12 cellular contexts compared by ENCODE assay signal in genomic region chr3:59540696-59541095, GRCh38.
DNase-seq lines count a peak whose midpoint lies in the region; ATAC-seq and TF ChIP-seq lines count a peak whose summit lies in the region.
"Had no signal": no experiment of that assay in that cellular context is flagged by ENCODE, and none has a peak within 500 bp of the region (broad histone marks: within the 10 kb centered on the region; RNA-seq: fewer than 3 reads in every experiment).

No MANE protein-coding gene starts in this region.

- H3K4me3 ChIP-seq in mammary epithelial cell (replicated peaks in 1 of 3; ENCODE audit: insufficient read depth in 1 of 3, low read depth in 2 of 3, low read length in 3 of 3) = no peak overlapping the region
- H3K4me3 ChIP-seq in SJSA1 = no peak overlapping the region
- H3K4me3 ChIP-seq in vagina = no peak overlapping the region
- no peak overlapping the region for H3K4me3 ChIP-seq in esophagus squamous epithelium
- no peak overlapping the region for H3K4me3 ChIP-seq in BE2C (ENCODE audit: low read depth, low read length)
- H3K4me3 ChIP-seq: lung had no signal

- TF ChIP-seq CTCF in MCF 10A (IDR thresholded peaks at IDR 0.05; ENCODE audit: unreplicated experiment) = no peak
- no peak for TF ChIP-seq CTCF in mammary epithelial cell (conservative IDR thresholded peaks at IDR 0.05 in 1 of 2, IDR thresholded peaks at IDR 0.05 in 1 of 2; ENCODE audit: extremely low read depth in 1 of 2, insufficient read depth in 1 of 2, low read depth in 1 of 2, low read length in 2 of 2)
- TF ChIP-seq CTCF in vagina (IDR thresholded peaks at IDR 0.05) = no peak
- TF ChIP-seq CTCF in esophagus squamous epithelium (IDR thresholded peaks at IDR 0.05) = no peak
- TF ChIP-seq CTCF in BE2C (IDR thresholded peaks at IDR 0.05; ENCODE audit: low read depth, low read length) = no peak

- no peaks in the 10 kb centered on the region for H3K27me3 Mint-ChIP-seq in MCF 10A (ENCODE audit: insufficient read depth, unreplicated experiment)
- H3K27me3 Mint-ChIP-seq: B cell had no signal

- TF ChIP-seq POLR2A in vagina (IDR thresholded peaks at IDR 0.05) (no peak), esophagus squamous epithelium (IDR thresholded peaks at IDR 0.05) (no peak)

- intact Hi-C loops in MCF 10A (cut with micrococcal nuclease) = no loop called here
- intact Hi-C loops in mammary epithelial cell (cut with micrococcal nuclease) = no loop called here
- intact Hi-C loops in vagina (cut with DNase I) = no loop called here
- intact Hi-C loops in esophagus squamous epithelium (cut with DNase I) = no loop called here

- H3K9me3 ChIP-seq in mammary epithelial cell (replicated peaks; ENCODE audit: insufficient read depth, low read length) (no peaks in the 10 kb centered on the region), SJSA1 (replicated peaks) (no peaks in the 10 kb centered on the region), vagina (no peaks in the 10 kb centered on the region), esophagus squamous epithelium (no peaks in the 10 kb centered on the region), BE2C (no peaks in the 10 kb centered on the region)

- H3K27me3 ChIP-seq in mammary epithelial cell (ENCODE audit: insufficient read depth, low read length) (no peaks in the 10 kb centered on the region), SJSA1 (replicated peaks) (no peaks in the 10 kb centered on the region), vagina (no peaks in the 10 kb centered on the region), esophagus squamous epithelium (no peaks in the 10 kb centered on the region), BE2C (no peaks in the 10 kb centered on the region)

- in situ Hi-C loops in mammary epithelial cell (cut with MboI; ENCODE audit: low sequenced_read_pairs in 2 of 2) = no loop called here

- DNase-seq in MCF 10A (ENCODE audit: unreplicated experiment) (no peak), mammary epithelial cell (no peak), SJSA1 (ENCODE audit: low read depth in 1 of 2, low spot score in 2 of 2) (no peak), vagina (ENCODE audit: extremely low spot score in 2 of 2) (no peak), esophagus squamous epithelium (lab: John Stamatoyannopoulos, UW) (no peak), GF-D8 (lab: John Stamatoyannopoulos, UW) (no peak), BE2C (no peak)
- DNase-seq: NCI-H1048 had no signal

- H3K36me3 Mint-ChIP-seq in MCF 10A (ENCODE audit: insufficient read depth, unreplicated experiment) = peaks cover 6% of the 10 kb centered on the region

- H3K4me3 Mint-ChIP-seq in MCF 10A (ENCODE audit: unreplicated experiment) = peak overlapping the region; percentile 38
- H3K4me3 Mint-ChIP-seq: B cell had no signal

- POLR2A ChIA-PET in MCF 10A (lab: Yijun Ruan, JAX) = interaction anchor here (0.7 kb wide), 2 partner anchors 15 to 124 kb away, joined by 3 read pairs; no protein-coding TSS in a partner anchor

- peak overlapping the region; percentile 4 for H3K27ac Mint-ChIP-seq in MCF 10A (ENCODE audit: low read depth, unreplicated experiment)
- H3K27ac Mint-ChIP-seq: activated T-helper 2 cell treated with anti-CD3 and anti-CD28 coated beads, Interferon-gamma antibody, Interleukin-2, Interleukin-4, amounts not matched to agents 10 μg/mL and 5 μg/mL and 100 μg/mL, durations not matched to agents 14 hours and 24 hours and 36 hours; B cell had no signal

- ATAC-seq in HG02759 (IDR thresholded peaks at IDR 0.05; ENCODE audit: unreplicated experiment) = peak; percentile 89

- 91% methylated on average over 5 of the region's 5 CpGs for WGBS in mammary epithelial cell (ENCODE audit: low coverage, missing lambda C conversion rate)
- 64 to 84% methylated on average over 5 of the region's 5 CpGs for WGBS in esophagus squamous epithelium, 2 donors

- H3K9ac ChIP-seq in mammary epithelial cell (ENCODE audit: insufficient read depth, low read length) = no peak overlapping the region

- dilution Hi-C loops in mammary epithelial cell (cut with HindIII; ENCODE audit: low sequenced_read_pairs) = no loop called here

- BruUV-seq in MCF 10A (replicated peaks; lab: Mats Ljungman, UMichigan) (no TSS peak), mammary epithelial cell (replicated peaks; lab: Mats Ljungman, UMichigan) (no TSS peak)

- H3K27ac ChIP-seq in mammary epithelial cell (ENCODE audit: insufficient read depth, low read depth, low read length) (no peak overlapping the region), SJSA1 (peak overlapping the region; percentile 63), vagina (no peak overlapping the region), esophagus squamous epithelium (no peak overlapping the region)

- H3K4me2 ChIP-seq in mammary epithelial cell (ENCODE audit: insufficient read depth, low read depth, low read length) = no peak overlapping the region

- peaks cover 22% of the 10 kb centered on the region for H3K4me1 Mint-ChIP-seq in MCF 10A (ENCODE audit: insufficient read depth, unreplicated experiment)

- H2AFZ ChIP-seq in mammary epithelial cell (ENCODE audit: low read depth, low read length) = no peak overlapping the region

- H4K20me1 ChIP-seq in mammary epithelial cell (ENCODE audit: insufficient read depth, low read length) = no peaks in the 10 kb centered on the region

- no peaks in the 10 kb centered on the region for H3K79me2 ChIP-seq in mammary epithelial cell (ENCODE audit: insufficient read depth, low read length)

- H3K4me1 ChIP-seq in mammary epithelial cell (ENCODE audit: insufficient read depth, low read length) (peaks cover 5% of the 10 kb centered on the region), SJSA1 (replicated peaks) (peaks cover 41% of the 10 kb centered on the region), vagina (no peaks in the 10 kb centered on the region), esophagus squamous epithelium (peaks cover 0 to 7% (median 0%) of the 10 kb centered on the region in 3 donors), BE2C (no peaks in the 10 kb centered on the region)

- no peaks in the 10 kb centered on the region for H3K9me3 Mint-ChIP-seq in MCF 10A (ENCODE audit: unreplicated experiment)
- H3K9me3 Mint-ChIP-seq: activated T-helper 2 cell treated with anti-CD3 and anti-CD28 coated beads, Interferon-gamma antibody, Interleukin-2, Interleukin-4, amounts not matched to agents 10 μg/mL and 5 μg/mL and 100 μg/mL, durations not matched to agents 14 hours and 24 hours and 36 hours had no signal

- CTCF ChIA-PET in MCF 10A (lab: Yijun Ruan, JAX) (no interaction called here), mammary epithelial cell (lab: Charles Lee; ENCODE audit: low non-redundant PET) (no interaction called here)

- no peaks in the 10 kb centered on the region for H3K36me3 ChIP-seq in mammary epithelial cell (ENCODE audit: insufficient read depth, low read length)
- no peaks in the 10 kb centered on the region for H3K36me3 ChIP-seq in SJSA1
- no peaks in the 10 kb centered on the region for H3K36me3 ChIP-seq in vagina
- H3K36me3 ChIP-seq in esophagus squamous epithelium = no peaks in the 10 kb centered on the region
- H3K36me3 ChIP-seq in BE2C = no peaks in the 10 kb centered on the region
